ENCODE assay signal across 1 cellular context in the genomic region with DNA sequence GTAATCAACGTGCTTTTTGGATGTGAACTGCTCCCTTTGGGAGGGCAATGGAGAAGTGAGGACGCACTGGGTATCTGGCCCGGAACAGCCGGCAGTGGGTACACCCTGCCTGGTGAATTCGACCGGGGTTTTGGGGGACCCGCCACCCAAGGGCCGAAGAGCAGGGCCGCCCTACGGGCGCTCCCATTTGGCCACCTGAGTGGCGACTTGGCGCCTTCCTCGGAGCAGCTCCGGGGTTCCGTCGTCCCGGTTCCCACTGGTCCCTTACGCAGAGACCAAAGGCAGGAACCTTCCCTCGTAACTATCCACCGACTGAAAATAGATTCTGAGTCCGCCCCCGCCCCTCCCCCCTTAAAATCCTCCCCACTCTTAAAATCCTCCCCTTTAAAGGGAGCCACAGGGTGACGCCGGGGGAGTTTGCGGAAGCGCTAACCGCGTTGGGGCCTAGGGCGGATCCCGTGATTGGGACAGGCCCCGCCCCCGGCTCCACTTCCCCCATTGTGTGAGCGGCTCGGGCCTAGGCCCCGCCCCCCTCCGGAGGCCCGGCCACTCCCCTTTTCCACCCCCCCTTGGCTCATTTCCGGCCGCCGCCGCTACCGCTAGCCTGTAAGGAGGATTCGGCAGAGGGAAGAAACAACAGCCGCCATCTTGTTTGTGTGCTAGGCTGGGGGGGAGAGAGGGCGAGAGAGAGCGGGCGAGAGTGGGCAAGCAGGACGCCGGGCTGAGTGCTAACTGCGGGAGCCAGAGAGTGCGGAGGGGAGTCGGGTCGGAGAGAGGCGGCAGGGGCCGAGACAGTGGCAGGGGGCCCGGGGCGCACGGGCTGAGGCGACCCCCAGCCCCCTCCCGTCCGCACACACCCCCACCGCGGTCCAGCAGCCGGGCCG.
TF ChIP-seq lines count a peak whose summit lies in the region.

No MANE protein-coding gene starts in this region.

TF ChIP-seq in K562, 482 proteins besides CTCF, POLR2A, EP300 and RAD21 (continued from another document and continues in another):
- TF ChIP-seq, protein P1, sequence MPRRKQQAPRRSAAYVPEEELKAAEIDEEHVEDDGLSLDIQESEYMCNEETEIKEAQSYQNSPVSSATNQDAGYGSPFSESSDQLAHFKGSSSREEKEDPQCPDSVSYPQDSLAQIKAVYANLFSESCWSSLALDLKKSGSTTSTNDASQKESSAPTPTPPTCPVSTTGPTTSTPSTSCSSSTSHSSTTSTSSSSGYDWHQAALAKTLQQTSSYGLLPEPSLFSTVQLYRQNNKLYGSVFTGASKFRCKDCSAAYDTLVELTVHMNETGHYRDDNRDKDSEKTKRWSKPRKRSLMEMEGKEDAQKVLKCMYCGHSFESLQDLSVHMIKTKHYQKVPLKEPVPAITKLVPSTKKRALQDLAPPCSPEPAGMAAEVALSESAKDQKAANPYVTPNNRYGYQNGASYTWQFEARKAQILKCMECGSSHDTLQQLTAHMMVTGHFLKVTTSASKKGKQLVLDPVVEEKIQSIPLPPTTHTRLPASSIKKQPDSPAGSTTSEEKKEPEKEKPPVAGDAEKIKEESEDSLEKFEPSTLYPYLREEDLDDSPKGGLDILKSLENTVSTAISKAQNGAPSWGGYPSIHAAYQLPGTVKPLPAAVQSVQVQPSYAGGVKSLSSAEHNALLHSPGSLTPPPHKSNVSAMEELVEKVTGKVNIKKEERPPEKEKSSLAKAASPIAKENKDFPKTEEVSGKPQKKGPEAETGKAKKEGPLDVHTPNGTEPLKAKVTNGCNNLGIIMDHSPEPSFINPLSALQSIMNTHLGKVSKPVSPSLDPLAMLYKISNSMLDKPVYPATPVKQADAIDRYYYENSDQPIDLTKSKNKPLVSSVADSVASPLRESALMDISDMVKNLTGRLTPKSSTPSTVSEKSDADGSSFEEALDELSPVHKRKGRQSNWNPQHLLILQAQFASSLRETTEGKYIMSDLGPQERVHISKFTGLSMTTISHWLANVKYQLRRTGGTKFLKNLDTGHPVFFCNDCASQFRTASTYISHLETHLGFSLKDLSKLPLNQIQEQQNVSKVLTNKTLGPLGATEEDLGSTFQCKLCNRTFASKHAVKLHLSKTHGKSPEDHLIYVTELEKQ (CRISPR knock-in tag; IDR thresholded peaks at IDR 0.05), result no peak
- TF ChIP-seq, protein P2, sequence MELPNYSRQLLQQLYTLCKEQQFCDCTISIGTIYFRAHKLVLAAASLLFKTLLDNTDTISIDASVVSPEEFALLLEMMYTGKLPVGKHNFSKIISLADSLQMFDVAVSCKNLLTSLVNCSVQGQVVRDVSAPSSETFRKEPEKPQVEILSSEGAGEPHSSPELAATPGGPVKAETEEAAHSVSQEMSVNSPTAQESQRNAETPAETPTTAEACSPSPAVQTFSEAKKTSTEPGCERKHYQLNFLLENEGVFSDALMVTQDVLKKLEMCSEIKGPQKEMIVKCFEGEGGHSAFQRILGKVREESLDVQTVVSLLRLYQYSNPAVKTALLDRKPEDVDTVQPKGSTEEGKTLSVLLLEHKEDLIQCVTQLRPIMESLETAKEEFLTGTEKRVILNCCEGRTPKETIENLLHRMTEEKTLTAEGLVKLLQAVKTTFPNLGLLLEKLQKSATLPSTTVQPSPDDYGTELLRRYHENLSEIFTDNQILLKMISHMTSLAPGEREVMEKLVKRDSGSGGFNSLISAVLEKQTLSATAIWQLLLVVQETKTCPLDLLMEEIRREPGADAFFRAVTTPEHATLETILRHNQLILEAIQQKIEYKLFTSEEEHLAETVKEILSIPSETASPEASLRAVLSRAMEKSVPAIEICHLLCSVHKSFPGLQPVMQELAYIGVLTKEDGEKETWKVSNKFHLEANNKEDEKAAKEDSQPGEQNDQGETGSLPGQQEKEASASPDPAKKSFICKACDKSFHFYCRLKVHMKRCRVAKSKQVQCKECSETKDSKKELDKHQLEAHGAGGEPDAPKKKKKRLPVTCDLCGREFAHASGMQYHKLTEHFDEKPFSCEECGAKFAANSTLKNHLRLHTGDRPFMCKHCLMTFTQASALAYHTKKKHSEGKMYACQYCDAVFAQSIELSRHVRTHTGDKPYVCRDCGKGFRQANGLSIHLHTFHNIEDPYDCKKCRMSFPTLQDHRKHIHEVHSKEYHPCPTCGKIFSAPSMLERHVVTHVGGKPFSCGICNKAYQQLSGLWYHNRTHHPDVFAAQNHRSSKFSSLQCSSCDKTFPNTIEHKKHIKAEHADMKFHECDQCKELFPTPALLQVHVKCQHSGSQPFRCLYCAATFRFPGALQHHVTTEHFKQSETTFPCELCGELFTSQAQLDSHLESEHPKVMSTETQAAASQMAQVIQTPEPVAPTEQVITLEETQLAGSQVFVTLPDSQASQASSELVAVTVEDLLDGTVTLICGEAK (IDR thresholded peaks at IDR 0.05), result peak; percentile 71
- TF ChIP-seq, protein P2 (CRISPR knock-in tag; IDR thresholded peaks at IDR 0.05), result no peak
- TF ChIP-seq, protein P3, sequence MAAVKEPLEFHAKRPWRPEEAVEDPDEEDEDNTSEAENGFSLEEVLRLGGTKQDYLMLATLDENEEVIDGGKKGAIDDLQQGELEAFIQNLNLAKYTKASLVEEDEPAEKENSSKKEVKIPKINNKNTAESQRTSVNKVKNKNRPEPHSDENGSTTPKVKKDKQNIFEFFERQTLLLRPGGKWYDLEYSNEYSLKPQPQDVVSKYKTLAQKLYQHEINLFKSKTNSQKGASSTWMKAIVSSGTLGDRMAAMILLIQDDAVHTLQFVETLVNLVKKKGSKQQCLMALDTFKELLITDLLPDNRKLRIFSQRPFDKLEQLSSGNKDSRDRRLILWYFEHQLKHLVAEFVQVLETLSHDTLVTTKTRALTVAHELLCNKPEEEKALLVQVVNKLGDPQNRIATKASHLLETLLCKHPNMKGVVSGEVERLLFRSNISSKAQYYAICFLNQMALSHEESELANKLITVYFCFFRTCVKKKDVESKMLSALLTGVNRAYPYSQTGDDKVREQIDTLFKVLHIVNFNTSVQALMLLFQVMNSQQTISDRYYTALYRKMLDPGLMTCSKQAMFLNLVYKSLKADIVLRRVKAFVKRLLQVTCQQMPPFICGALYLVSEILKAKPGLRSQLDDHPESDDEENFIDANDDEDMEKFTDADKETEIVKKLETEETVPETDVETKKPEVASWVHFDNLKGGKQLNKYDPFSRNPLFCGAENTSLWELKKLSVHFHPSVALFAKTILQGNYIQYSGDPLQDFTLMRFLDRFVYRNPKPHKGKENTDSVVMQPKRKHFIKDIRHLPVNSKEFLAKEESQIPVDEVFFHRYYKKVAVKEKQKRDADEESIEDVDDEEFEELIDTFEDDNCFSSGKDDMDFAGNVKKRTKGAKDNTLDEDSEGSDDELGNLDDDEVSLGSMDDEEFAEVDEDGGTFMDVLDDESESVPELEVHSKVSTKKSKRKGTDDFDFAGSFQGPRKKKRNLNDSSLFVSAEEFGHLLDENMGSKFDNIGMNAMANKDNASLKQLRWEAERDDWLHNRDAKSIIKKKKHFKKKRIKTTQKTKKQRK (IDR thresholded peaks at IDR 0.05; ENCODE audit: borderline replicate concordance, low read depth, low read length), result no peak
- TF ChIP-seq SUPT5H (IDR thresholded peaks at IDR 0.05), result peak; percentile 91
- TF ChIP-seq, protein P4, sequence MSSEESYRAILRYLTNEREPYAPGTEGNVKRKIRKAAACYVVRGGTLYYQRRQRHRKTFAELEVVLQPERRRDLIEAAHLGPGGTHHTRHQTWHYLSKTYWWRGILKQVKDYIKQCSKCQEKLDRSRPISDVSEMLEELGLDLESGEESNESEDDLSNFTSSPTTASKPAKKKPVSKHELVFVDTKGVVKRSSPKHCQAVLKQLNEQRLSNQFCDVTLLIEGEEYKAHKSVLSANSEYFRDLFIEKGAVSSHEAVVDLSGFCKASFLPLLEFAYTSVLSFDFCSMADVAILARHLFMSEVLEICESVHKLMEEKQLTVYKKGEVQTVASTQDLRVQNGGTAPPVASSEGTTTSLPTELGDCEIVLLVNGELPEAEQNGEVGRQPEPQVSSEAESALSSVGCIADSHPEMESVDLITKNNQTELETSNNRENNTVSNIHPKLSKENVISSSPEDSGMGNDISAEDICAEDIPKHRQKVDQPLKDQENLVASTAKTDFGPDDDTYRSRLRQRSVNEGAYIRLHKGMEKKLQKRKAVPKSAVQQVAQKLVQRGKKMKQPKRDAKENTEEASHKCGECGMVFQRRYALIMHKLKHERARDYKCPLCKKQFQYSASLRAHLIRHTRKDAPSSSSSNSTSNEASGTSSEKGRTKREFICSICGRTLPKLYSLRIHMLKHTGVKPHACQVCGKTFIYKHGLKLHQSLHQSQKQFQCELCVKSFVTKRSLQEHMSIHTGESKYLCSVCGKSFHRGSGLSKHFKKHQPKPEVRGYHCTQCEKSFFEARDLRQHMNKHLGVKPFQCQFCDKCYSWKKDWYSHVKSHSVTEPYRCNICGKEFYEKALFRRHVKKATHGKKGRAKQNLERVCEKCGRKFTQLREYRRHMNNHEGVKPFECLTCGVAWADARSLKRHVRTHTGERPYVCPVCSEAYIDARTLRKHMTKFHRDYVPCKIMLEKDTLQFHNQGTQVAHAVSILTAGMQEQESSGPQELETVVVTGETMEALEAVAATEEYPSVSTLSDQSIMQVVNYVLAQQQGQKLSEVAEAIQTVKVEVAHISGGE (CRISPR knock-in tag; IDR thresholded peaks at IDR 0.05), result peak in 1 of 3 experiments; percentile 0; a peak in 1 of 6 replicates
- TF ChIP-seq ZEB2 (IDR thresholded peaks at IDR 0.05), result no peak
- TF ChIP-seq POLR2G (IDR thresholded peaks at IDR 0.05; ENCODE audit: low read depth, low read length), result peak; percentile 84
- TF ChIP-seq HOXB6 (CRISPR knock-in tag; IDR thresholded peaks at IDR 0.05; ENCODE audit: borderline replicate concordance), result no peak
- TF ChIP-seq ZNF121 (CRISPR knock-in tag; conservative IDR thresholded peaks at IDR 0.05), result no peak
- TF ChIP-seq PHF20 (IDR thresholded peaks at IDR 0.05; ENCODE audit: partially characterized antibody), result no peak
- TF ChIP-seq GATAD2A (IDR thresholded peaks at IDR 0.05), result 0 out of 2 replicates have a peak, but pooled peaks have one; percentile 40
- TF ChIP-seq ZFX (CRISPR knock-in tag; IDR thresholded peaks at IDR 0.05), result peak; percentile 63; the same call in 1 of the 2 replicates
- no peak for TF ChIP-seq SRSF3 (IDR thresholded peaks at IDR 0.05; ENCODE audit: insufficient read depth, low read length)
- TF ChIP-seq EGR1 (conservative IDR thresholded peaks at IDR 0.05), result peak; percentile 70
- no peak for TF ChIP-seq ZZZ3 (IDR thresholded peaks at IDR 0.05)
- TF ChIP-seq, protein P5, sequence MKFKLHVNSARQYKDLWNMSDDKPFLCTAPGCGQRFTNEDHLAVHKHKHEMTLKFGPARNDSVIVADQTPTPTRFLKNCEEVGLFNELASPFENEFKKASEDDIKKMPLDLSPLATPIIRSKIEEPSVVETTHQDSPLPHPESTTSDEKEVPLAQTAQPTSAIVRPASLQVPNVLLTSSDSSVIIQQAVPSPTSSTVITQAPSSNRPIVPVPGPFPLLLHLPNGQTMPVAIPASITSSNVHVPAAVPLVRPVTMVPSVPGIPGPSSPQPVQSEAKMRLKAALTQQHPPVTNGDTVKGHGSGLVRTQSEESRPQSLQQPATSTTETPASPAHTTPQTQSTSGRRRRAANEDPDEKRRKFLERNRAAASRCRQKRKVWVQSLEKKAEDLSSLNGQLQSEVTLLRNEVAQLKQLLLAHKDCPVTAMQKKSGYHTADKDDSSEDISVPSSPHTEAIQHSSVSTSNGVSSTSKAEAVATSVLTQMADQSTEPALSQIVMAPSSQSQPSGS (CRISPR knock-in tag; IDR thresholded peaks at IDR 0.05), result no peak
- 0 out of 2 replicates have a peak, but pooled peaks have one; percentile 9 for TF ChIP-seq MBD2 (IDR thresholded peaks at IDR 0.05; ENCODE audit: borderline replicate concordance, low read depth)
- no peak for TF ChIP-seq DIDO1 (tag; IDR thresholded peaks at IDR 0.05; ENCODE audit: low read depth)
- TF ChIP-seq, protein P6, sequence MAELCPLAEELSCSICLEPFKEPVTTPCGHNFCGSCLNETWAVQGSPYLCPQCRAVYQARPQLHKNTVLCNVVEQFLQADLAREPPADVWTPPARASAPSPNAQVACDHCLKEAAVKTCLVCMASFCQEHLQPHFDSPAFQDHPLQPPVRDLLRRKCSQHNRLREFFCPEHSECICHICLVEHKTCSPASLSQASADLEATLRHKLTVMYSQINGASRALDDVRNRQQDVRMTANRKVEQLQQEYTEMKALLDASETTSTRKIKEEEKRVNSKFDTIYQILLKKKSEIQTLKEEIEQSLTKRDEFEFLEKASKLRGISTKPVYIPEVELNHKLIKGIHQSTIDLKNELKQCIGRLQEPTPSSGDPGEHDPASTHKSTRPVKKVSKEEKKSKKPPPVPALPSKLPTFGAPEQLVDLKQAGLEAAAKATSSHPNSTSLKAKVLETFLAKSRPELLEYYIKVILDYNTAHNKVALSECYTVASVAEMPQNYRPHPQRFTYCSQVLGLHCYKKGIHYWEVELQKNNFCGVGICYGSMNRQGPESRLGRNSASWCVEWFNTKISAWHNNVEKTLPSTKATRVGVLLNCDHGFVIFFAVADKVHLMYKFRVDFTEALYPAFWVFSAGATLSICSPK (IDR thresholded peaks at IDR 0.05; ENCODE audit: borderline replicate concordance), result peak; percentile 93; the same call in 1 of the 2 replicates
- TF ChIP-seq RBBP5 (IDR thresholded peaks at IDR 0.05; ENCODE audit: borderline replicate concordance, insufficient read depth, low read length, poor library complexity, severe bottlenecking), result no peak
